In the genomic region with DNA sequence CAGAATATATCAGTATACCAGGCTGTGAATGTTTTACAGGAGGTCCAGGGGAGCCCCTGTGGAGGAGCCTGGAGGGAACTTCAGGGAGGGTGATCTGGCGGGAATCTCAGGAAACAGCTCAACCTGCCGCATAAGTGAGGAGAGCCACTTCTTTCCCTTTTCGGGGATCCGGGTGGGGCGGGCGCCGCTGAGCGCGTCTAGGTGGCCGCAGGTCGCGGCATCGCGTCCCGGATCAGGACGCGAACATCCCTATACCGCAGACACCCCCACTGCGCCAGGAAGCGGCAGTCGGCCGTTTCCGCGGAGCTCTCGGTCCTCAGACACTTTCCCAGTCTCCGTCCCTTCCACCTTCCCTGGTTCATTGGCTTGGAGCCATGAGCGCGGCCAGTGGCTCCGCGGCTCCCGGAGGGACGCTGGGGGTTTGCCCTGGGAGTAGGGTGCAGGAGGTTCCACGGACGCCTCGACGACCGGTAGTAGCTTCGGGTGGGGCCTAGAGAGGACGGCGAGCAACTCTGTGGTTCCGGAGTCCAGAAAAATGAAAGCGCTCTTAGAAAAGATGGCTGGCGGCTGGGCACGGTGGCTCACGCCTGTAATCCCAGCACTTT, we compare ENCODE assay signal across 6 cellular contexts. TPM values are rescaled to one million over a fixed set of nuclear protein-coding genes. Genes with fewer than 3 reads are reported as not detected.
DNase-seq lines count a peak whose midpoint lies in the region; FAIRE-seq and TF ChIP-seq lines count a peak whose summit lies in the region.

No MANE protein-coding gene starts in this region.

- intact Hi-C loops in Calu3 (cut with micrococcal nuclease; ENCODE audit: unreplicated experiment), result no loop called here

- H3K27ac Mint-ChIP-seq in Calu3 (ENCODE audit: unreplicated experiment), result peak overlapping the region; percentile 79
- peak overlapping the region; percentile 72 for H3K27ac Mint-ChIP-seq in activated naive CD8-positive, alpha-beta T cell
- peak overlapping the region; percentile 37 for H3K27ac Mint-ChIP-seq in mesothelial cell of epicardium

- BruUV-seq in Calu3 (replicated peaks; lab: Mats Ljungman, UMichigan), result no TSS peak

- H3K27ac ChIP-seq in Karpas-422 (ENCODE audit: low read length), result no peak overlapping the region

- H3K9me3 Mint-ChIP-seq in Calu3 (ENCODE audit: low read depth, unreplicated experiment), result no peaks in the 10 kb centered on the region
- H3K9me3 Mint-ChIP-seq in activated naive CD8-positive, alpha-beta T cell (ENCODE audit: low read depth), result no peaks in the 10 kb centered on the region
- no peaks in the 10 kb centered on the region for H3K9me3 Mint-ChIP-seq in mesothelial cell of epicardium

- no peak overlapping the region for H3K4me3 ChIP-seq in Karpas-422 (ENCODE audit: low read length)

- CTCF ChIA-PET in Calu3 (lab: Charles Lee), result interaction anchor here (0.6 to 2.1 kb wide), 6 partner anchors 10 to 152 kb away, joined by 3 to 12 read pairs (median 3); a partner anchor contains a TSS

- H3K27me3 Mint-ChIP-seq in Calu3 (ENCODE audit: unreplicated experiment) (peaks cover 7% of the 10 kb centered on the region), mesothelial cell of epicardium (ENCODE audit: low read depth) (no peaks in the 10 kb centered on the region)
- no peaks in the 10 kb centered on the region for H3K27me3 Mint-ChIP-seq in activated naive CD8-positive, alpha-beta T cell

- H3K9me2 ChIP-seq in Karpas-422 (replicated peaks; ENCODE audit: insufficient read depth, low read length), result no peaks in the 10 kb centered on the region

- no peaks in the 10 kb centered on the region for H3K27me3 ChIP-seq in Karpas-422 (ENCODE audit: low read length)

- peaks cover 11% of the 10 kb centered on the region for H3K79me2 ChIP-seq in Karpas-422 (ENCODE audit: low read length)

- TF ChIP-seq CTCF in Calu3 (IDR thresholded peaks at IDR 0.05; ENCODE audit: unreplicated experiment), result no peak
- TF ChIP-seq CTCF in mesothelial cell of epicardium (IDR thresholded peaks at IDR 0.05; ENCODE audit: unreplicated experiment), result no peak

- H2AFZ ChIP-seq in Karpas-422 (ENCODE audit: low read length), result no peak overlapping the region

- DNase-seq in Calu3, result peak; percentile 59
- DNase-seq in mesothelial cell of epicardium (ENCODE audit: low spot score in 2 of 2, unreplicated experiment in 2 of 2), result no peak
- DNase-seq in frontal cortex (ENCODE audit: low spot score in 2 of 2), result no peak
- DNase-seq in Karpas-422, result no peak
- DNase-seq in NAMALWA (ENCODE audit: low spot score), result no peak

- H3K4me1 Mint-ChIP-seq in Calu3 (ENCODE audit: low read depth, unreplicated experiment), result peaks cover 23% of the 10 kb centered on the region
- H3K4me1 Mint-ChIP-seq in activated naive CD8-positive, alpha-beta T cell (ENCODE audit: low read depth), result peaks cover 15% of the 10 kb centered on the region
- H3K4me1 Mint-ChIP-seq in mesothelial cell of epicardium, result peaks cover 20% of the 10 kb centered on the region

- no peaks in the 10 kb centered on the region for H3K9me3 ChIP-seq in Karpas-422 (ENCODE audit: low read length)

- H3K9ac ChIP-seq in Karpas-422 (ENCODE audit: low read length), result no peak overlapping the region

- FAIRE-seq in frontal cortex (lab: Jason Lieb, UNC), result no peak

- no peak overlapping the region for H3K4me2 ChIP-seq in Karpas-422 (ENCODE audit: low read depth, low read length, poor library complexity, severe bottlenecking)

- H3K4me3 Mint-ChIP-seq in Calu3 (ENCODE audit: low read depth, unreplicated experiment) (peak overlapping the region; percentile 89), mesothelial cell of epicardium (peak overlapping the region; percentile 36)
- peak overlapping the region; percentile 81 for H3K4me3 Mint-ChIP-seq in activated naive CD8-positive, alpha-beta T cell

- no peaks in the 10 kb centered on the region for H3K36me3 ChIP-seq in Karpas-422 (ENCODE audit: insufficient read depth, low read length)

- H3K4me1 ChIP-seq in Karpas-422 (ENCODE audit: low read length), result peaks cover 9% of the 10 kb centered on the region

- H3K36me3 Mint-ChIP-seq in Calu3 (ENCODE audit: insufficient read depth, unreplicated experiment), result peaks cover 40% of the 10 kb centered on the region
- H3K36me3 Mint-ChIP-seq in activated naive CD8-positive, alpha-beta T cell, result no peaks in the 10 kb centered on the region
- H3K36me3 Mint-ChIP-seq in mesothelial cell of epicardium, result peaks cover under 1% of the 10 kb centered on the region

- no peaks in the 10 kb centered on the region for H4K20me1 ChIP-seq in Karpas-422 (ENCODE audit: insufficient read depth, low read depth, low read length)

RNA-seq across cellular contexts. Expression of a gene that starts 3.1 kb away (rescaled TPM):
- total RNA-seq in Calu3 (2022), result 16.5 and 16.7 TPM in 2 replicates
- 16.5 to 18.2 TPM (median 17.0 TPM) in 3 replicates for total RNA-seq in mesothelial cell of epicardium
- 6.1 TPM for total RNA-seq in frontal cortex
- 7.0 and 15.8 TPM in 2 replicates for total RNA-seq in Karpas-422 (2014; rRNA removed; shearing (Covaris generic); ENCODE audit: low replicate concordance)

RNA-seq across cellular contexts. Expression of a gene that starts 10.2 kb away (rescaled TPM):
- total RNA-seq in Calu3 (2022) (11.8 and 13.5 TPM in 2 replicates), mesothelial cell of epicardium (10.1 to 12.0 TPM (median 11.3 TPM) in 3 replicates), frontal cortex (7.3 TPM)
- 18.0 and 24.9 TPM in 2 replicates for total RNA-seq in Karpas-422 (2014; rRNA removed; shearing (Covaris generic); ENCODE audit: low replicate concordance)

RNA-seq across cellular contexts. Expression of a gene that starts 24.2 kb away (rescaled TPM):
- total RNA-seq in Calu3 (2022), result 22.2 and 22.9 TPM in 2 replicates
- 28.0 to 31.9 TPM (median 29.0 TPM) in 3 replicates for total RNA-seq in mesothelial cell of epicardium
- total RNA-seq in frontal cortex, result 18.3 TPM
- 14.9 and 20.8 TPM in 2 replicates for total RNA-seq in Karpas-422 (2014; rRNA removed; shearing (Covaris generic); ENCODE audit: low replicate concordance)

RNA-seq across cellular contexts. Expression of a gene that starts 26.7 kb away (rescaled TPM):
- 12.3 and 15.4 TPM in 2 replicates for total RNA-seq in Calu3 (2022)
- total RNA-seq in mesothelial cell of epicardium, result 12.4 to 16.4 TPM (median 15.2 TPM) in 3 replicates
- 15.1 TPM for total RNA-seq in frontal cortex
- 9.8 and 16.9 TPM in 2 replicates for total RNA-seq in Karpas-422 (2014; rRNA removed; shearing (Covaris generic); ENCODE audit: low replicate concordance)

RNA-seq across cellular contexts. Expression of a gene that starts 34.9 kb away (rescaled TPM):
- total RNA-seq in Calu3 (2022), result 40.8 and 42.6 TPM in 2 replicates
- 41.2 to 42.2 TPM (median 41.9 TPM) in 3 replicates for total RNA-seq in mesothelial cell of epicardium
- 25.7 TPM for total RNA-seq in frontal cortex
- total RNA-seq in Karpas-422 (2014; rRNA removed; shearing (Covaris generic); ENCODE audit: low replicate concordance), result 59.4 and 107 TPM in 2 replicates

Comparison
In these comparisons a context has a peak if more than half of its experiments do, and no peak if none do; other contexts are left out.
1. H3K4me3 Mint-ChIP-seq: peak in every context shown above with its lines; median percentile 89 in Calu3; 81 in activated naive CD8-positive, alpha-beta T cell; 36 in mesothelial cell of epicardium.